Comparison of ENCODE assay signal across 10 cellular contexts in the genomic region with DNA sequence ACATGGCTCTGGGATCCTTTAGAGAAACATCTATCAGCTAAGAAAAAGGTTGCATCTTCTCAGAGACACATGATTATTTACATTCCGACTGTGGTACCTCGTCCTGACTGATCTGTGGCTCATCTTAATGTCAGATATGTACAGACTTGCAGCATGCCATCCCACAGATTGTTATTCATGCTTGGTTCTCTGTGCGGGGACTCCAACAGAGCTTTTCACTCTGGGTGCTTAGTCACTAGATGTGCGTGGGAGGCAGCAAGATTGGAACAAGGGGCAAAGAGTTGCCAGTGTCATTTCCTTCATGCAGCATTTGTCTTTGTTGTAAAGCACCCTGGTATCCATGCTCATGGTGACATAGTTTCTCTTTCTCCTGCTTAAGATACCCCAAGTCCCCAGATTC.
DNase-seq lines count a peak whose midpoint lies in the region; ATAC-seq lines count a peak whose summit lies in the region.
"Had no signal": no experiment of that assay in that cellular context is flagged by ENCODE, and none has a peak within 500 bp of the region (broad histone marks: within the 10 kb centered on the region; RNA-seq: fewer than 3 reads in every experiment).

No MANE protein-coding gene starts in this region.

- no peaks in the 10 kb centered on the region for H3K4me1 ChIP-seq in right cardiac atrium (ENCODE audit: control insufficient read depth, insufficient read depth, low read length)
- H3K4me1 ChIP-seq: upper lobe of left lung had no signal

- DNase-seq in activated gamma-delta T cell treated with anti-CD3 and anti-CD28 coated beads, Interleukin-2, amount 50 U/mL, for 16 hours (ENCODE audit: low read depth): peak; percentile 29
- DNase-seq in activated gamma-delta T cell (lab: John Stamatoyannopoulos, UW) (no peak), kidney glomerular epithelial cell (lab: John Stamatoyannopoulos, UW) (peak; percentile 27), NCI-H2171 treated with DMSO at 0.1 percent for 48 hours (lab: John Stamatoyannopoulos, UW) (no peak), right cardiac atrium (no peak), KBM-7 (no peak)
- DNase-seq in activated T-helper 2 cell treated with anti-CD3 and anti-CD28 coated beads, Interferon-gamma antibody, Interleukin-2, Interleukin-4, amounts not matched to agents 10 μg/mL and 5 μg/mL and 100 μg/mL, durations not matched to agents 14 hours and 24 hours and 36 hours (ENCODE audit: low spot score): no peak
- peak; percentile 66 for DNase-seq in stimulated activated naive CD8-positive, alpha-beta T cell treated with anti-CD3 and anti-CD28 coated beads, Interleukin-15, Interleukin-2, amounts not matched to agents 100 U/mL and 50 U/mL, for 24 hours
- DNase-seq: NCI-H2081, upper lobe of left lung had no signal

- H3K9me3 ChIP-seq in right cardiac atrium (ENCODE audit: control insufficient read depth, low read length): no peaks in the 10 kb centered on the region
- H3K9me3 ChIP-seq: upper lobe of left lung had no signal

- H3K4me3 Mint-ChIP-seq in activated T-helper 2 cell treated with anti-CD3 and anti-CD28 coated beads, Interferon-gamma antibody, Interleukin-2, Interleukin-4, amounts not matched to agents 10 μg/mL and 5 μg/mL and 100 μg/mL, durations not matched to agents 14 hours and 24 hours and 36 hours (ENCODE audit: low read depth): peak overlapping the region; percentile 24

- intact Hi-C loops in activated T-helper 2 cell treated with anti-CD3 and anti-CD28 coated beads, Interferon-gamma antibody, Interleukin-2, Interleukin-4, amounts not matched to agents 10 μg/mL and 5 μg/mL and 100 μg/mL, durations not matched to agents 14 hours and 24 hours and 36 hours (cut with micrococcal nuclease): no loop called here
- intact Hi-C loops in right cardiac atrium (cut with DNase I): no loop called here

- peak overlapping the region; percentile 82 for H3K27ac Mint-ChIP-seq in activated T-helper 2 cell treated with anti-CD3 and anti-CD28 coated beads, Interferon-gamma antibody, Interleukin-2, Interleukin-4, amounts not matched to agents 10 μg/mL and 5 μg/mL and 100 μg/mL, durations not matched to agents 14 hours and 24 hours and 36 hours

- no peak overlapping the region for H3K27ac ChIP-seq in right cardiac atrium (ENCODE audit: low read length)
- H3K27ac ChIP-seq: upper lobe of left lung had no signal

- peak; percentile 90 for ATAC-seq in stimulated activated naive CD8-positive, alpha-beta T cell treated with anti-CD3 and anti-CD28 coated beads, Interleukin-15, Interleukin-2, amounts not matched to agents 100 U/mL and 50 U/mL, for 24 hours
- ATAC-seq in right cardiac atrium: no peak

- WGBS in right cardiac atrium: 77% methylated on average over 4 of the region's 4 CpGs

- H3K4me1 Mint-ChIP-seq in activated T-helper 2 cell treated with anti-CD3 and anti-CD28 coated beads, Interferon-gamma antibody, Interleukin-2, Interleukin-4, amounts not matched to agents 10 μg/mL and 5 μg/mL and 100 μg/mL, durations not matched to agents 14 hours and 24 hours and 36 hours (ENCODE audit: low read depth): peaks cover 48% of the 10 kb centered on the region

- in situ Hi-C loops in KBM-7 (cut with MboI; ENCODE audit: low pct_unique_long_range_greater_than_20kb, low sequenced_read_pairs): no loop called here

- H3K4me3 ChIP-seq in right cardiac atrium (ENCODE audit: low read length): no peak overlapping the region
- H3K4me3 ChIP-seq: upper lobe of left lung had no signal

- no peaks in the 10 kb centered on the region for H3K27me3 Mint-ChIP-seq in activated T-helper 2 cell treated with anti-CD3 and anti-CD28 coated beads, Interferon-gamma antibody, Interleukin-2, Interleukin-4, amounts not matched to agents 10 μg/mL and 5 μg/mL and 100 μg/mL, durations not matched to agents 14 hours and 24 hours and 36 hours (ENCODE audit: low read depth)

- H3K27me3 ChIP-seq in right cardiac atrium (ENCODE audit: control insufficient read depth, insufficient read depth): no peaks in the 10 kb centered on the region
- H3K27me3 ChIP-seq: upper lobe of left lung had no signal

- H3K9me3 Mint-ChIP-seq in activated T-helper 2 cell treated with anti-CD3 and anti-CD28 coated beads, Interferon-gamma antibody, Interleukin-2, Interleukin-4, amounts not matched to agents 10 μg/mL and 5 μg/mL and 100 μg/mL, durations not matched to agents 14 hours and 24 hours and 36 hours: peaks cover 27% of the 10 kb centered on the region

- H3K36me3 Mint-ChIP-seq in activated T-helper 2 cell treated with anti-CD3 and anti-CD28 coated beads, Interferon-gamma antibody, Interleukin-2, Interleukin-4, amounts not matched to agents 10 μg/mL and 5 μg/mL and 100 μg/mL, durations not matched to agents 14 hours and 24 hours and 36 hours (ENCODE audit: low read depth): peaks cover 88% of the 10 kb centered on the region

Comparison
In these comparisons a context has a peak if more than half of its experiments do, and no peak if none do; other contexts are left out.
1. DNase-seq: peak in activated gamma-delta T cell treated with anti-CD3 and anti-CD28 coated beads, Interleukin-2, amount 50 U/mL, for 16 hours (single experiment), kidney glomerular epithelial cell (single experiment) and stimulated activated naive CD8-positive, alpha-beta T cell treated with anti-CD3 and anti-CD28 coated beads, Interleukin-15, Interleukin-2, amounts not matched to agents 100 U/mL and 50 U/mL, for 24 hours (single experiment); none in activated gamma-delta T cell (single experiment), activated T-helper 2 cell treated with anti-CD3 and anti-CD28 coated beads, Interferon-gamma antibody, Interleukin-2, Interleukin-4, amounts not matched to agents 10 μg/mL and 5 μg/mL and 100 μg/mL, durations not matched to agents 14 hours and 24 hours and 36 hours (single experiment), NCI-H2171 treated with DMSO at 0.1 percent for 48 hours (single experiment), right cardiac atrium (0 of 3) and KBM-7 (single experiment).